Comparison of ENCODE assay signal across 8 cellular contexts in the genomic region with DNA sequence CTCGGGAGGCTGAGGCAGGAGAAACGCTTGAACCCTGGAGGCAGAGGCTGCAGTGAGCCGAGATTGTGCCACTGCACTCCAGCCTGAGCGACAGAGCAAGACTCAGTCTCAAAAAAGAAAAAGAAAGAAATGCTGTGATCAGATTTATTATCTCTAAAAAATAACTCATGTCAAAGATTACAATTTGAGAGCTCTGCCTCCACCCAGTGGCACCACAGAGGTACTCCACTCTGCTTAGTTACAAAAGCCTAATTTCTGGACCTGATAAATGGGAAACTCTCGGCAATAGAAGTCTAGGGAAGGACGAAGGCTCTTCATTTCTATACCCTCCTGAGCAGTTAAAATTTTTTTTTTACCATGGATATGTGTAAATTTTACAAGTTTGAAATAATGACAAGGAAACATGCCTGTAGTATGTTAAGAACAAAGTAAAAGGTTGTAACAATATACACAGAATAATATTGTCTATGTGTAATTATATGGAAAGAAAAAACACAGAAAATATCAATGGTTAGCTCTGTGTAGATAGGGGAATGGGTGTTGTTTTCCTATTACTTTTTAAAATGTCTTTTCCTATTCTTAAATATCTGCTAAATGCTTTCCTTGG.
DNase-seq lines count a peak whose midpoint lies in the region; ATAC-seq and TF ChIP-seq lines count a peak whose summit lies in the region.

No MANE protein-coding gene starts in this region.

- TF ChIP-seq CTCF in GM12873 (IDR thresholded peaks at IDR 0.05; ENCODE audit: insufficient read depth, low read depth, low read length, missing control alignments) (peak; percentile 81), NB4 (IDR thresholded peaks at IDR 0.05; ENCODE audit: low read depth, low read length) (peak; percentile 93)

- CTCF ChIA-PET in HEK293T (lab: Yijun Ruan, JAX): interaction anchor here (0.6 to 1.6 kb wide), 4 partner anchors 19 to 532 kb away, joined by 3 to 5 read pairs (median 4); no protein-coding TSS in a partner anchor

- ATAC-seq in T-helper 17 cell: peak; percentile 84

- peaks cover 14% of the 10 kb centered on the region for H3K4me1 Mint-ChIP-seq in T-helper 17 cell

- H3K4me3 ChIP-seq in NB4 (ENCODE audit: low read depth, low read length): no peak overlapping the region

- H3K9me3 ChIP-seq in T-helper 17 cell (ENCODE audit: control insufficient read depth, low read length, poor library complexity, severe bottlenecking): no peaks in the 10 kb centered on the region

- no peak for TF ChIP-seq POLR2A in NB4 (IDR thresholded peaks at IDR 0.05; ENCODE audit: extremely low read depth, insufficient read length)

- peak overlapping the region; percentile 75 for H3K27ac Mint-ChIP-seq in T-helper 17 cell

- H3K36me3 Mint-ChIP-seq in T-helper 17 cell (ENCODE audit: low read depth): peaks cover 2% of the 10 kb centered on the region

- DNase-seq in HEK293T (ENCODE audit: extremely low spot score) (peak; percentile 44), NB4 (ENCODE audit: low read depth) (peak; percentile 75), T-helper 17 cell (peak; percentile 29 to 49 (median 29)), astrocyte of the hippocampus (ENCODE audit: low read depth, low spot score) (peak; percentile 75), iPS-NIHi11 (ENCODE audit: low spot score) (peak; percentile 48), DMS153 treated with DMSO at 0.1 percent for 48 hours (lab: John Stamatoyannopoulos, UW; ENCODE audit: unreplicated experiment) (no peak)
- peak; percentile 16 to 38 for DNase-seq in stimulated activated CD4-positive, alpha-beta T cell treated with anti-CD3 and anti-CD28 coated beads, Interleukin-15, amount 100 ng/mL, for 1 hour (ENCODE audit: low read depth in 1 of 2, low spot score in 1 of 2)

- no peaks in the 10 kb centered on the region for H3K27me3 Mint-ChIP-seq in T-helper 17 cell

- H3K4me3 Mint-ChIP-seq in T-helper 17 cell: no peak overlapping the region

- POLR2A ChIA-PET in HEK293T (lab: Yijun Ruan, JAX): no interaction called here

TF ChIP-seq in HEK293T, 16 proteins besides CTCF, POLR2A, EP300 and RAD21:
- TF ChIP-seq CTBP1 (IDR thresholded peaks at IDR 0.05; ENCODE audit: borderline replicate concordance) (no peak), PKNOX1 (IDR thresholded peaks at IDR 0.05) (0 out of 2 replicates have a peak, but pooled peaks have one; percentile 20), SUZ12 (IDR thresholded peaks at IDR 0.05) (no peak), ELF4 (IDR thresholded peaks at IDR 0.05) (no peak), SP1 (IDR thresholded peaks at IDR 0.05) (no peak), BHLHE40 (IDR thresholded peaks at IDR 0.05; ENCODE audit: borderline replicate concordance) (no peak), L3MBTL2 (conservative IDR thresholded peaks at IDR 0.05) (no peak), FOXM1 (IDR thresholded peaks at IDR 0.05; ENCODE audit: borderline replicate concordance) (no peak)
